In genomic region chr2:234243871-234244565, GRCh38 we compare ENCODE assay signal across 11 cellular contexts.
DNase-seq lines count a peak whose midpoint lies in the region; ATAC-seq and TF ChIP-seq lines count a peak whose summit lies in the region.
"Had no signal": no experiment of that assay in that cellular context is flagged by ENCODE, and none has a peak within 500 bp of the region (broad histone marks: within the 10 kb centered on the region; RNA-seq: fewer than 3 reads in every experiment).

No MANE protein-coding gene starts in this region.

- peaks cover 4% of the 10 kb centered on the region for H3K27me3 Mint-ChIP-seq in activated naive CD8-positive, alpha-beta T cell treated with anti-CD3 and anti-CD28 coated beads, Interleukin-2, amount 10 ng/mL, durations not matched to agents 7 days and 5 days
- H3K27me3 Mint-ChIP-seq in glutamatergic neuron (ENCODE audit: unreplicated experiment) = no peaks in the 10 kb centered on the region

- intact Hi-C loops in heart right ventricle (cut with DNase I) = no loop called here

- peak overlapping the region; percentile 57 for H3K27ac Mint-ChIP-seq in activated naive CD8-positive, alpha-beta T cell treated with anti-CD3 and anti-CD28 coated beads, Interleukin-2, amount 10 ng/mL, durations not matched to agents 7 days and 5 days
- no peak overlapping the region for H3K27ac Mint-ChIP-seq in glutamatergic neuron (ENCODE audit: unreplicated experiment)

- peaks cover 0 to 18% (median 0%) of the 10 kb centered on the region in 7 donors for H3K27me3 ChIP-seq in heart right ventricle
- H3K27me3 ChIP-seq: right atrium auricular region had no signal

- H3K4me3 ChIP-seq in heart right ventricle = no peak overlapping the region
- H3K4me3 ChIP-seq: right atrium auricular region had no signal

- TF ChIP-seq CTCF in glutamatergic neuron (IDR thresholded peaks at IDR 0.05; ENCODE audit: partially characterized antibody, unreplicated experiment) (no peak), heart right ventricle (IDR thresholded peaks at IDR 0.05) (no peak)

- WGBS in heart right ventricle, 2 donors = 77 to 78% methylated on average over 2 of the region's 2 CpGs

- H3K4me1 Mint-ChIP-seq in activated naive CD8-positive, alpha-beta T cell treated with anti-CD3 and anti-CD28 coated beads, Interleukin-2, amount 10 ng/mL, durations not matched to agents 7 days and 5 days = peaks cover 13% of the 10 kb centered on the region
- no peaks in the 10 kb centered on the region for H3K4me1 Mint-ChIP-seq in glutamatergic neuron (ENCODE audit: low read depth, unreplicated experiment)

- ATAC-seq in activated naive CD8-positive, alpha-beta T cell treated with anti-CD3 and anti-CD28 coated beads, Interleukin-2, amount 10 ng/mL, durations not matched to agents 7 days and 5 days (ENCODE audit: low read depth) = no peak
- no peak for ATAC-seq in heart right ventricle

- H3K9me3 ChIP-seq in heart right ventricle = peaks cover 0 to 10% (median 0%) of the 10 kb centered on the region in 11 donors

- peak overlapping the region; percentile 52 for H3K4me3 Mint-ChIP-seq in activated naive CD8-positive, alpha-beta T cell treated with anti-CD3 and anti-CD28 coated beads, Interleukin-2, amount 10 ng/mL, durations not matched to agents 7 days and 5 days
- no peak overlapping the region for H3K4me3 Mint-ChIP-seq in glutamatergic neuron (ENCODE audit: unreplicated experiment)

- no peaks in the 10 kb centered on the region for H3K36me3 ChIP-seq in heart right ventricle
- H3K36me3 ChIP-seq: right atrium auricular region had no signal

- peaks cover 4% of the 10 kb centered on the region for H3K9me3 Mint-ChIP-seq in activated naive CD8-positive, alpha-beta T cell treated with anti-CD3 and anti-CD28 coated beads, Interleukin-2, amount 10 ng/mL, durations not matched to agents 7 days and 5 days
- H3K9me3 Mint-ChIP-seq in glutamatergic neuron (ENCODE audit: unreplicated experiment) = no peaks in the 10 kb centered on the region

- POLR2A ChIA-PET in activated naive CD8-positive, alpha-beta T cell treated with anti-CD3 and anti-CD28 coated beads, Interleukin-2, amount 10 ng/mL, durations not matched to agents 7 days and 5 days (lab: Charles Lee) = no interaction called here

- DNase-seq in DMS53 (lab: John Stamatoyannopoulos, UW) = peak; percentile 80
- peak; percentile 54 for DNase-seq in LoVo (ENCODE audit: low spot score)
- DNase-seq in activated naive CD8-positive, alpha-beta T cell treated with anti-CD3 and anti-CD28 coated beads, Interleukin-2, amount 10 ng/mL, durations not matched to agents 7 days and 5 days = no peak
- DNase-seq in myocyte (ENCODE audit: low read depth) = peak; percentile 36
- DNase-seq in middle frontal gyrus (ENCODE audit: extremely low spot score, low spot score) = no peak
- DNase-seq in glutamatergic neuron = no peak
- no peak for DNase-seq in heart right ventricle
- DNase-seq: activated effector memory CD4-positive, alpha-beta T cell treated with anti-CD3 and anti-CD28 coated beads, Interleukin-2, amount 50 U/mL, for 16 hours; GF-D8; T1000 had no signal

- peaks cover 0 to 6% (median 0%) of the 10 kb centered on the region in 9 donors for H3K4me1 ChIP-seq in heart right ventricle
- H3K4me1 ChIP-seq: right atrium auricular region had no signal

- H3K27ac ChIP-seq in heart right ventricle = peak overlapping the region in 1 of 10 donors; percentile 6
- H3K27ac ChIP-seq: right atrium auricular region had no signal

- H3K36me3 Mint-ChIP-seq in activated naive CD8-positive, alpha-beta T cell treated with anti-CD3 and anti-CD28 coated beads, Interleukin-2, amount 10 ng/mL, durations not matched to agents 7 days and 5 days = peaks cover 1% of the 10 kb centered on the region
- no peaks in the 10 kb centered on the region for H3K36me3 Mint-ChIP-seq in glutamatergic neuron (ENCODE audit: unreplicated experiment)

Comparison
In these comparisons a context has a peak if more than half of its experiments do, and no peak if none do; other contexts are left out.
1. DNase-seq: peak in DMS53 (single experiment), LoVo (single experiment) and myocyte (single experiment); none in activated naive CD8-positive, alpha-beta T cell treated with anti-CD3 and anti-CD28 coated beads, Interleukin-2, amount 10 ng/mL, durations not matched to agents 7 days and 5 days (single experiment), middle frontal gyrus (single experiment), glutamatergic neuron (single experiment) and heart right ventricle (0 of 2).